Comparison of ENCODE assay signal across 1 cellular context in the genomic region with DNA sequence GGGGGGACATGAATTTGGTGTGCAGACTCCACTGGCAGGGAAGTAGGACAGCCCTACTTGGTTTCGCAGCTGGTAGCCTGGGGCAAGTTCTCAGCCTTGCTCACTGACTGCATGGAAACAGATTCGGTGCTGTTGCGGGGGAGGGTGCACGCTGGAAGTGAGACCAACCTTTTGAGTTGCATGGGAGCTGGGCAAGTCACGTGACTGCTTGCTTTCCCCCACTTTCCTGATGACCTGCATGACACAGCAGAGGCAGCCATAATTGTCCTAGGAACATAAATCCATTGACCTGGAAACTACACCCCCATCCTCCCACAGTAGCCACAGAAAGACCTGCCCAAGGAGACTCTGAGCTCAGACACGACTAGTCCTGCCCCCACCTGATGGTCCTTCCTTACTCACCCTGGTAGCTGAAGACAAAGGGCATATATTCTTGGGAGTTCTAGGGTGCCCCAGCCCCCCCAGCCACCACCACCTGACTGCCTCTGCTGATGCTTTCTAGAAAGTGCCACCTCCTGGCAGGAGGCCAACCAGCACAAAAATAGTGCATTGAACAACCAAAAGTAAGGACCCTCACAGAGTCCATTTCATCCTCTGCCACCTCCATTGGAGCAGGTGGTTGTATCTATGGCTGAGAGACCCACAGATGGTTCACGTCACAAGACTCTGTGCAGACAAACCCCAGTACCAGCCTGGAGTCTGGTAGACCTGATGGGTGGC.
TF ChIP-seq lines count a peak whose summit lies in the region.

No MANE protein-coding gene starts in this region.

TF ChIP-seq in GM23338, 12 proteins besides CTCF, POLR2A, EP300 and RAD21 (continued from another document):
- no peak for TF ChIP-seq REST (IDR thresholded peaks at IDR 0.05; ENCODE audit: unreplicated experiment)
- TF ChIP-seq, protein P1, sequence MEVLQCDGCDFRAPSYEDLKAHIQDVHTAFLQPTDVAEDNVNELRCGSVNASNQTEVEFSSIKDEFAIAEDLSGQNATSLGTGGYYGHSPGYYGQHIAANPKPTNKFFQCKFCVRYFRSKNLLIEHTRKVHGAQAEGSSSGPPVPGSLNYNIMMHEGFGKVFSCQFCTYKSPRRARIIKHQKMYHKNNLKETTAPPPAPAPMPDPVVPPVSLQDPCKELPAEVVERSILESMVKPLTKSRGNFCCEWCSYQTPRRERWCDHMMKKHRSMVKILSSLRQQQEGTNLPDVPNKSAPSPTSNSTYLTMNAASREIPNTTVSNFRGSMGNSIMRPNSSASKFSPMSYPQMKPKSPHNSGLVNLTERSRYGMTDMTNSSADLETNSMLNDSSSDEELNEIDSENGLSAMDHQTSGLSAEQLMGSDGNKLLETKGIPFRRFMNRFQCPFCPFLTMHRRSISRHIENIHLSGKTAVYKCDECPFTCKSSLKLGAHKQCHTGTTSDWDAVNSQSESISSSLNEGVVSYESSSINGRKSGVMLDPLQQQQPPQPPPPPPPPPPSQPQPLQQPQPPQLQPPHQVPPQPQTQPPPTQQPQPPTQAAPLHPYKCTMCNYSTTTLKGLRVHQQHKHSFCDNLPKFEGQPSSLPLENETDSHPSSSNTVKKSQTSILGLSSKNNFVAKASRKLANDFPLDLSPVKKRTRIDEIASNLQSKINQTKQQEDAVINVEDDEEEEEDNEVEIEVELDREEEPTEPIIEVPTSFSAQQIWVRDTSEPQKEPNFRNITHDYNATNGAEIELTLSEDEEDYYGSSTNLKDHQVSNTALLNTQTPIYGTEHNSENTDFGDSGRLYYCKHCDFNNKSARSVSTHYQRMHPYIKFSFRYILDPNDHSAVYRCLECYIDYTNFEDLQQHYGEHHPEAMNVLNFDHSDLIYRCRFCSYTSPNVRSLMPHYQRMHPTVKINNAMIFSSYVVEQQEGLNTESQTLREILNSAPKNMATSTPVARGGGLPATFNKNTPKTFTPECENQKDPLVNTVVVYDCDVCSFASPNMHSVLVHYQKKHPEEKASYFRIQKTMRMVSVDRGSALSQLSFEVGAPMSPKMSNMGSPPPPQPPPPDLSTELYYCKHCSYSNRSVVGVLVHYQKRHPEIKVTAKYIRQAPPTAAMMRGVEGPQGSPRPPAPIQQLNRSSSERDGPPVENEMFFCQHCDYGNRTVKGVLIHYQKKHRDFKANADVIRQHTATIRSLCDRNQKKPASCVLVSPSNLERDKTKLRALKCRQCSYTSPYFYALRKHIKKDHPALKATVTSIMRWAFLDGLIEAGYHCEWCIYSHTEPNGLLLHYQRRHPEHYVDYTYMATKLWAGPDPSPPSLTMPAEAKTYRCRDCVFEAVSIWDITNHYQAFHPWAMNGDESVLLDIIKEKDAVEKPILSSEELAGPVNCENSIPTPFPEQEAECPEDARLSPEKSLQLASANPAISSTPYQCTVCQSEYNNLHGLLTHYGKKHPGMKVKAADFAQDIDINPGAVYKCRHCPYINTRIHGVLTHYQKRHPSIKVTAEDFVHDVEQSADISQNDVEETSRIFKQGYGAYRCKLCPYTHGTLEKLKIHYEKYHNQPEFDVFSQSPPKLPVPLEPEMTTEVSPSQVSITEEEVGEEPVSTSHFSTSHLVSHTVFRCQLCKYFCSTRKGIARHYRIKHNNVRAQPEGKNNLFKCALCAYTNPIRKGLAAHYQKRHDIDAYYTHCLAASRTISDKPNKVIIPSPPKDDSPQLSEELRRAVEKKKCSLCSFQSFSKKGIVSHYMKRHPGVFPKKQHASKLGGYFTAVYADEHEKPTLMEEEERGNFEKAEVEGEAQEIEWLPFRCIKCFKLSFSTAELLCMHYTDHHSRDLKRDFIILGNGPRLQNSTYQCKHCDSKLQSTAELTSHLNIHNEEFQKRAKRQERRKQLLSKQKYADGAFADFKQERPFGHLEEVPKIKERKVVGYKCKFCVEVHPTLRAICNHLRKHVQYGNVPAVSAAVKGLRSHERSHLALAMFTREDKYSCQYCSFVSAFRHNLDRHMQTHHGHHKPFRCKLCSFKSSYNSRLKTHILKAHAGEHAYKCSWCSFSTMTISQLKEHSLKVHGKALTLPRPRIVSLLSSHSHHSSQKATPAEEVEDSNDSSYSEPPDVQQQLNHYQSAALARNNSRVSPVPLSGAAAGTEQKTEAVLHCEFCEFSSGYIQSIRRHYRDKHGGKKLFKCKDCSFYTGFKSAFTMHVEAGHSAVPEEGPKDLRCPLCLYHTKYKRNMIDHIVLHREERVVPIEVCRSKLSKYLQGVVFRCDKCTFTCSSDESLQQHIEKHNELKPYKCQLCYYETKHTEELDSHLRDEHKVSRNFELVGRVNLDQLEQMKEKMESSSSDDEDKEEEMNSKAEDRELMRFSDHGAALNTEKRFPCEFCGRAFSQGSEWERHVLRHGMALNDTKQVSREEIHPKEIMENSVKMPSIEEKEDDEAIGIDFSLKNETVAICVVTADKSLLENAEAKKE (CRISPR knock-in tag; IDR thresholded peaks at IDR 0.05), result no peak
- no peak for TF ChIP-seq JUNB (IDR thresholded peaks at IDR 0.05; ENCODE audit: unreplicated experiment)
- TF ChIP-seq EZH2phosphoT487 (IDR thresholded peaks at IDR 0.05; ENCODE audit: unreplicated experiment), result no peak
- no peak for TF ChIP-seq ZNF331 (CRISPR knock-in tag; IDR thresholded peaks at IDR 0.05; ENCODE audit: low read depth)
